ENCODE assay signal across 20 cellular contexts in the genomic region with DNA sequence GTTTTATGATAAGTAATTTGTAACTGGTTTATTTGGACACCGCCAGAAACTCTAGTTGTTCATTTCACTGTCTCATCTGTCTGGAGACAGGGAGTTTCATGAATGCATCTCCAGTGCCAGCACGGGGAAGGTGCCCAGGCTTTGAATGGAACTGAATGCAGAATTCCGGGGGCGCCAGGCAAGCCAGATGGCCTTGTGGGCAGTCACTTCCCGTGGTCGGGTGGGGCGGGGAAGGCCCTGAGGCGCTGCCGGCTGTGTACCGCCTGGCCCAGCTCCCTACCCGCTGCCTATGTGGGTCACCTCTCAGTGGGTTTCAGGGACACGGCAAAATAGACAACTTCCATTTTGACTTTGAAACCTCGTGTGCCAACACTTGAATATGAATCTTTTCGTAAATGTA. TPM values are rescaled to one million over a fixed set of nuclear protein-coding genes. Genes with fewer than 3 reads are reported as not detected.
DNase-seq lines count a peak whose midpoint lies in the region; ATAC-seq and TF ChIP-seq lines count a peak whose summit lies in the region.
"Had no signal": no experiment of that assay in that cellular context is flagged by ENCODE, and none has a peak within 500 bp of the region (broad histone marks: within the 10 kb centered on the region; RNA-seq: fewer than 3 reads in every experiment).

No MANE protein-coding gene starts in this region.

- no peak for ATAC-seq in HG03565 (IDR thresholded peaks at IDR 0.05; ENCODE audit: unreplicated experiment)
- ATAC-seq in GM19324 (IDR thresholded peaks at IDR 0.05; ENCODE audit: low FRiP score, unreplicated experiment), result no peak
- ATAC-seq: psoas muscle had no signal

- intact Hi-C loops in dorsolateral prefrontal cortex (cut with DNase I), result loop anchor here (5.0 kb wide), 2 partner anchors 87 to 452 kb away; no protein-coding TSS in a partner anchor
- intact Hi-C loops in sigmoid colon (cut with DNase I), result loop anchor here (5.0 kb wide), 3 partner anchors 87 to 267 kb away; partner anchors contain the start of genes CUL4A and PCID2

- H3K27me3 ChIP-seq in dorsolateral prefrontal cortex (peaks cover 0 to 4% (median 0%) of the 10 kb centered on the region in 45 donors), sigmoid colon (no peaks in the 10 kb centered on the region)

- no peaks in the 10 kb centered on the region for H3K9me3 ChIP-seq in sigmoid colon
- H3K9me3 ChIP-seq: psoas muscle, thoracic aorta had no signal

- no peaks in the 10 kb centered on the region for H3K36me3 ChIP-seq in sigmoid colon
- H3K36me3 ChIP-seq: thoracic aorta had no signal

- TF ChIP-seq CTCF in dorsolateral prefrontal cortex (IDR thresholded peaks at IDR 0.05 in 54 of 56, conservative IDR thresholded peaks at IDR 0.05 in 2 of 56; ENCODE audit: low read depth in 1 of 56, partially characterized antibody in 56 of 56) (no peak), sigmoid colon (IDR thresholded peaks at IDR 0.05) (no peak)

- TF ChIP-seq EP300 in sigmoid colon (IDR thresholded peaks at IDR 0.05), result no peak

- H3K4me3 ChIP-seq in dorsolateral prefrontal cortex (peak overlapping the region in 1 of 59 donors; percentile 6), sigmoid colon (no peak overlapping the region)
- H3K4me3 ChIP-seq: psoas muscle, thoracic aorta had no signal

- peaks cover 0 to 18% (median 12%) of the 10 kb centered on the region in 4 donors for H3K4me1 ChIP-seq in sigmoid colon

- no peak for TF ChIP-seq POLR2A in sigmoid colon (IDR thresholded peaks at IDR 0.05)

- peak; percentile 5 for DNase-seq in NCI-H1105 treated with DMSO at 0.1 percent for 48 hours (lab: John Stamatoyannopoulos, UW)
- no peak for DNase-seq in NCI-H1105 (lab: John Stamatoyannopoulos, UW)
- peak; percentile 54 for DNase-seq in NCI-H1092 (lab: John Stamatoyannopoulos, UW)
- peak in 9 of 10 donors; percentile 57 to 99 (median 75) for DNase-seq in dorsolateral prefrontal cortex
- peak; percentile 55 for DNase-seq in sigmoid colon
- no peak for DNase-seq in ecto neural progenitor cell (ENCODE audit: low spot score)
- DNase-seq: 8988T; activated CD4-positive, alpha-beta T cell treated with anti-CD3 and anti-CD28 coated beads, Interleukin-2, amount 10 ng/mL, durations not matched to agents 7 days and 5 days; activated CD8-positive, alpha-beta memory T cell treated with anti-CD3 and anti-CD28 coated beads, Interleukin-2, amount 50 U/mL, for 48 hours; activated effector memory CD4-positive, alpha-beta T cell treated with anti-CD3 and anti-CD28 coated beads, Interleukin-2, amount 50 U/mL, for 16 hours; endodermal cell; NCI-H2107; nephron progenitor cell; psoas muscle; stimulated activated CD4-positive, alpha-beta T cell treated with anti-CD3 and anti-CD28 coated beads, Interleukin-12 subunit alpha, Interleukin-12 subunit beta, amount 100 ng/mL, for 4 hours; SW 1271 had no signal

- peak overlapping the region in 1 of 59 donors; percentile 79 for H3K27ac ChIP-seq in dorsolateral prefrontal cortex
- no peak overlapping the region for H3K27ac ChIP-seq in sigmoid colon
- H3K27ac ChIP-seq: psoas muscle, thoracic aorta had no signal

- WGBS in sigmoid colon, 2 donors, result 41 to 49% methylated on average over 14 of the region's 14 CpGs

RNA-seq across cellular contexts. Expression of gene MCF2L, which starts 28.8 kb away (rescaled TPM):
- 100 to 1,000 TPM; 181 to 436 (median 311) TPM for total RNA-seq in dorsolateral prefrontal cortex
- 10 to 100 TPM in 3 of 4 donors, 1 to 10 TPM in 1; 7.5 to 20.2 (median 13.0) TPM for total RNA-seq in sigmoid colon
- 10 to 100 TPM; 43.5 to 59.9 (median 51.1) TPM for polyA plus RNA-seq in sigmoid colon
- polyA plus RNA-seq: CD14-positive monocyte had no signal

Comparison
In these comparisons a context has a peak if more than half of its experiments do, and no peak if none do; other contexts are left out.
1. DNase-seq: peak in NCI-H1105 treated with DMSO at 0.1 percent for 48 hours (single experiment), NCI-H1092 (single experiment), dorsolateral prefrontal cortex (9 of 10) and sigmoid colon (single experiment); none in NCI-H1105 (single experiment) and ecto neural progenitor cell (single experiment).
2. RNA of gene MCF2L, which starts 28.8 kb away (total RNA-seq): 181 to 436 TPM in dorsolateral prefrontal cortex; 7.5 to 20.2 TPM in sigmoid colon; every median in the first group is over 4 times any median in the second.